8 cellular contexts compared by ENCODE assay signal in the genomic region with DNA sequence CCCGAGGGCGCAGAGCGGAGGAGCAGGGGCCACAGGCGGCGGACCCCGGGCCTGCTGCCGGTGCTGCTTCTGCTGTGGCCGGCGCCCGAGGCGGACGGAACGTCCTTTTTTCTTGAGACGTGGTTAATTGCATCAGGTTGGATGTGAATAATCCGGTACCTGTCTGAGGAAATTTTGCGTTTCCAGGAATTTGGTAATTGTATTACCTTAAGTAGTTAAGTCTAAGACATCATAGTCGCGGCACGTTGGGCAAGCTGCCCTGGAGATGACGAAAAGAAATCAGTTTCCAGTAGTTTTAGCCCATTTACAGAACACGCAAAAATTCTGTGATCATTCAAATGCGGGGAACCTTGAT. TPM values are rescaled to one million over a fixed set of nuclear protein-coding genes. Genes with fewer than 3 reads are reported as not detected.
DNase-seq lines count a peak whose midpoint lies in the region; ATAC-seq, FAIRE-seq and TF ChIP-seq lines count a peak whose summit lies in the region.

No MANE protein-coding gene starts in this region.

- TF ChIP-seq POLR2A in endothelial cell of umbilical vein (IDR thresholded peaks at IDR 0.05; ENCODE audit: low read depth, low read length): no peak

- peak overlapping the region; percentile 91 for H3K4me3 ChIP-seq in CD8-positive, alpha-beta T cell (ENCODE audit: low read depth, low read length)
- H3K4me3 ChIP-seq in OCI-LY1 (ENCODE audit: low read depth, low read length, poor library complexity, severe bottlenecking) (peak overlapping the region; percentile 95), endothelial cell of umbilical vein (replicated peaks in 1 of 3; ENCODE audit: insufficient read depth in 1 of 3, low read depth in 1 of 3, low read length in 3 of 3) (peak overlapping the region; percentile 68 to 98 (median 85)), neuron (ENCODE audit: low read length) (peak overlapping the region; percentile 71)

- peak overlapping the region; percentile 88 for H3K4me3 Mint-ChIP-seq in CD8-positive, alpha-beta T cell

- H2AFZ ChIP-seq in OCI-LY1 (ENCODE audit: low read length): no peak overlapping the region
- H2AFZ ChIP-seq in endothelial cell of umbilical vein (ENCODE audit: low read depth, low read length): peak overlapping the region; percentile 61
- H2AFZ ChIP-seq in neuron (ENCODE audit: low read depth, low read length): peak overlapping the region; percentile 30

- FAIRE-seq in endothelial cell of umbilical vein (lab: Jason Lieb, UNC): no peak

- peak overlapping the region; percentile 85 for H3K4me2 ChIP-seq in OCI-LY1 (ENCODE audit: low read length)
- peak overlapping the region; percentile 97 for H3K4me2 ChIP-seq in endothelial cell of umbilical vein (ENCODE audit: insufficient read depth, low read length)

- no peaks in the 10 kb centered on the region for H3K9me2 ChIP-seq in OCI-LY1 (ENCODE audit: low read depth, low read length)

- intact Hi-C loops in CD8-positive, alpha-beta T cell (cut with DNase I, micrococcal nuclease): loop anchor here (1.0 to 5.0 kb wide), 3 partner anchors 115 to 284 kb away; partner anchors contain the start of genes GUCD1 (in 1 of the 2) and SNRPD3 (in 1 of the 2)
- intact Hi-C loops in endothelial cell of umbilical vein (cut with micrococcal nuclease): loop anchor here (2.0 to 5.0 kb wide), 5 partner anchors 17 to 253 kb away; no protein-coding TSS in a partner anchor

- H3K27me3 Mint-ChIP-seq in CD8-positive, alpha-beta T cell (ENCODE audit: low read depth): no peaks in the 10 kb centered on the region

- H3K4me1 Mint-ChIP-seq in CD8-positive, alpha-beta T cell (ENCODE audit: low read depth): peaks cover 40% of the 10 kb centered on the region

- CTCF ChIA-PET in CD8-positive, alpha-beta T cell (lab: Charles Lee): interaction anchor here (1.7 kb wide), 1 partner anchor 96 kb away, joined by 4 read pairs; no protein-coding TSS in a partner anchor
- CTCF ChIA-PET in endothelial cell of umbilical vein (lab: Charles Lee): interaction anchor here (1.0 to 1.6 kb wide), 3 partner anchors 18 to 231 kb away, joined by 3 read pairs; no protein-coding TSS in a partner anchor

- H3K9ac ChIP-seq in OCI-LY1 (ENCODE audit: low read length): peak overlapping the region; percentile 97
- H3K9ac ChIP-seq in endothelial cell of umbilical vein (replicated peaks; ENCODE audit: extremely low read depth, insufficient read depth, low read length): peak overlapping the region; percentile 93

- no peaks in the 10 kb centered on the region for H3K27me3 ChIP-seq in CD8-positive, alpha-beta T cell (ENCODE audit: insufficient read depth, low read length)
- H3K27me3 ChIP-seq in OCI-LY1 (ENCODE audit: insufficient read depth, low read length): no peaks in the 10 kb centered on the region
- H3K27me3 ChIP-seq in endothelial cell of umbilical vein (ENCODE audit: control insufficient read depth in 2 of 2, insufficient read depth in 2 of 2, low read length in 2 of 2): no peaks in the 10 kb centered on the region
- H3K27me3 ChIP-seq in neuron (ENCODE audit: insufficient read depth, low read length): no peaks in the 10 kb centered on the region

- peak overlapping the region; percentile 84 for H3K27ac Mint-ChIP-seq in CD8-positive, alpha-beta T cell

- H3K27ac ChIP-seq in CD8-positive, alpha-beta T cell (ENCODE audit: low read depth, low read length): peak overlapping the region; percentile 75
- H3K27ac ChIP-seq in OCI-LY1 (ENCODE audit: low read depth, low read length, poor library complexity, severe bottlenecking) (peak overlapping the region; percentile 66), endothelial cell of umbilical vein (ENCODE audit: insufficient read depth, low read depth, low read length) (peak overlapping the region; percentile 70)

- ATAC-seq in CD8-positive, alpha-beta T cell: no peak
- no peak for ATAC-seq in GM21367 (IDR thresholded peaks at IDR 0.05; ENCODE audit: unreplicated experiment)
- no peak for ATAC-seq in HG03196 (IDR thresholded peaks at IDR 0.05; ENCODE audit: unreplicated experiment)

- H3K4me1 ChIP-seq in CD8-positive, alpha-beta T cell (ENCODE audit: insufficient read depth, low read length): peaks cover 19% of the 10 kb centered on the region
- H3K4me1 ChIP-seq in OCI-LY1 (ENCODE audit: insufficient read depth, low read length, severe bottlenecking): peaks cover 37% of the 10 kb centered on the region
- H3K4me1 ChIP-seq in endothelial cell of umbilical vein (ENCODE audit: control insufficient read depth, extremely low read depth, insufficient read depth, low read length): peaks cover 12% of the 10 kb centered on the region
- peaks cover 23% of the 10 kb centered on the region for H3K4me1 ChIP-seq in neuron (ENCODE audit: insufficient read depth, low read length)

- no peaks in the 10 kb centered on the region for H3K9me3 Mint-ChIP-seq in CD8-positive, alpha-beta T cell

- dilution Hi-C loops in endothelial cell of umbilical vein (cut with MboI; ENCODE audit: extremely low pct_ligation_motif_present, low sequenced_read_pairs): no loop called here

- peaks cover 2% of the 10 kb centered on the region for H3K36me3 Mint-ChIP-seq in CD8-positive, alpha-beta T cell

- no peaks in the 10 kb centered on the region for H4K20me1 ChIP-seq in OCI-LY1 (ENCODE audit: insufficient read depth, low read length)
- H4K20me1 ChIP-seq in endothelial cell of umbilical vein (replicated peaks; ENCODE audit: control insufficient read depth, extremely low read depth, insufficient read depth, low read length): no peaks in the 10 kb centered on the region

- no peaks in the 10 kb centered on the region for H3K36me3 ChIP-seq in CD8-positive, alpha-beta T cell (ENCODE audit: insufficient read depth, low read length)
- no peaks in the 10 kb centered on the region for H3K36me3 ChIP-seq in OCI-LY1 (ENCODE audit: insufficient read depth, low read length)
- no peaks in the 10 kb centered on the region for H3K36me3 ChIP-seq in endothelial cell of umbilical vein (ENCODE audit: control insufficient read depth in 2 of 2, extremely low read depth in 1 of 2, insufficient read depth in 2 of 2, low read length in 2 of 2)
- H3K36me3 ChIP-seq in neuron (ENCODE audit: insufficient read depth, low read length): no peaks in the 10 kb centered on the region

- H3F3A ChIP-seq in OCI-LY1 (ENCODE audit: insufficient read depth, low read length): no peaks in the 10 kb centered on the region

- peaks cover 47% of the 10 kb centered on the region for H3K79me2 ChIP-seq in OCI-LY1 (ENCODE audit: insufficient read depth, low read length)
- H3K79me2 ChIP-seq in endothelial cell of umbilical vein (ENCODE audit: control insufficient read depth, insufficient read depth, low read length): peaks cover 52% of the 10 kb centered on the region

- no peak for DNase-seq in CD8-positive, alpha-beta T cell
- DNase-seq in endothelial cell of umbilical vein (ENCODE audit: low read depth, low spot score): no peak
- DNase-seq in activated effector memory CD4-positive, alpha-beta T cell treated with anti-CD3 and anti-CD28 coated beads, Interleukin-2, amount 50 U/mL, for 16 hours: no peak
- no peak for DNase-seq in activated CD4-positive, alpha-beta T cell treated with anti-CD3 and anti-CD28 coated beads, Interleukin-2, amount 50 U/mL, for 1 hour

- TF ChIP-seq CTCF in CD8-positive, alpha-beta T cell (IDR thresholded peaks at IDR 0.05): no peak
- TF ChIP-seq CTCF in OCI-LY1 (IDR thresholded peaks at IDR 0.05; ENCODE audit: low read length) (no peak), endothelial cell of umbilical vein (IDR thresholded peaks at IDR 0.05; ENCODE audit: extremely low read depth in 1 of 2, insufficient read depth in 1 of 2, low read depth in 1 of 2, low read length in 2 of 2) (no peak)

- H3K9me1 ChIP-seq in endothelial cell of umbilical vein (replicated peaks; ENCODE audit: control insufficient read depth, extremely low read depth, insufficient read depth, low read length): no peaks in the 10 kb centered on the region

- H3K9me3 ChIP-seq in CD8-positive, alpha-beta T cell (ENCODE audit: low read length): no peaks in the 10 kb centered on the region
- H3K9me3 ChIP-seq in OCI-LY1 (ENCODE audit: low read length): no peaks in the 10 kb centered on the region
- no peaks in the 10 kb centered on the region for H3K9me3 ChIP-seq in endothelial cell of umbilical vein (replicated peaks; ENCODE audit: control insufficient read depth, insufficient read depth, low read length)
- H3K9me3 ChIP-seq in neuron (ENCODE audit: low read length): no peaks in the 10 kb centered on the region

- TSS peak; percentile 37 for BruUV-seq in endothelial cell of umbilical vein (replicated peaks; lab: Mats Ljungman, UMichigan)

- POLR2A ChIA-PET in CD8-positive, alpha-beta T cell (lab: Charles Lee): interaction anchor here (0.6 to 1.0 kb wide), 3 partner anchors 13 to 185 kb away, joined by 3 read pairs; no protein-coding TSS in a partner anchor
- POLR2A ChIA-PET in endothelial cell of umbilical vein (lab: Charles Lee): no interaction called here

TF ChIP-seq in endothelial cell of umbilical vein, 7 proteins besides CTCF, POLR2A, EP300 and RAD21:
- no peak for TF ChIP-seq JUN (IDR thresholded peaks at IDR 0.05; ENCODE audit: borderline replicate concordance, insufficient read depth, insufficient read length, low read depth)
- TF ChIP-seq POLR2AphosphoS5 (IDR thresholded peaks at IDR 0.05; ENCODE audit: insufficient read depth, low read depth, low read length): no peak

RNA-seq across cellular contexts. Expression of gene SPECC1L, which starts 0.8 kb away (rescaled TPM):
- total RNA-seq in CD8-positive, alpha-beta T cell: 10 to 100 TPM; 24.7 to 28.6 TPM
- total RNA-seq in endothelial cell of umbilical vein: 63.2 and 79.3 TPM in 2 replicates
- 18.8 and 22.8 TPM in 2 replicates for polyA plus RNA-seq in endothelial cell of umbilical vein
- polyA plus RNA-seq in endothelial cell of umbilical vein (2011; cell fraction: cytosol; rRNA removed): 25.7 and 26.4 TPM in 2 replicates
- polyA plus RNA-seq in endothelial cell of umbilical vein (2011; cell fraction: nucleus; rRNA removed): 52.7 and 57.4 TPM in 2 replicates
- 29.0 and 36.1 TPM in 2 replicates for polyA plus RNA-seq in endothelial cell of umbilical vein (2012)
- 51.1 and 60.3 TPM in 2 replicates for polyA minus RNA-seq in endothelial cell of umbilical vein
- 15.2 TPM for polyA minus RNA-seq in endothelial cell of umbilical vein (2011; cell fraction: cytosol; rRNA and poly(A)+ RNA removed)
- polyA minus RNA-seq in endothelial cell of umbilical vein (2011; cell fraction: nucleus; rRNA and poly(A)+ RNA removed): 55.3 and 60.1 TPM in 2 replicates

RNA-seq across cellular contexts. Expression of gene GGT5, which starts 26.5 kb away (rescaled TPM):
- not detected for total RNA-seq in CD8-positive, alpha-beta T cell
- total RNA-seq in endothelial cell of umbilical vein: 35.1 and 45.9 TPM in 2 replicates
- 293 and 501 TPM in 2 replicates for polyA plus RNA-seq in endothelial cell of umbilical vein
- polyA plus RNA-seq in endothelial cell of umbilical vein (2011; cell fraction: cytosol; rRNA removed): 87.8 and 97.1 TPM in 2 replicates
- polyA plus RNA-seq in endothelial cell of umbilical vein (2011; cell fraction: nucleus; rRNA removed): 197 and 275 TPM in 2 replicates
- 84.1 and 102 TPM in 2 replicates for polyA plus RNA-seq in endothelial cell of umbilical vein (2012)
- 197 and 218 TPM in 2 replicates for polyA minus RNA-seq in endothelial cell of umbilical vein
- polyA minus RNA-seq in endothelial cell of umbilical vein (2011; cell fraction: cytosol; rRNA and poly(A)+ RNA removed): not detected
- polyA minus RNA-seq in endothelial cell of umbilical vein (2011; cell fraction: nucleus; rRNA and poly(A)+ RNA removed): 68.1 and 104 TPM in 2 replicates

Comparison
In these comparisons a context has a peak if more than half of its experiments do, and no peak if none do; other contexts are left out.
1. RNA of gene GGT5, which starts 26.5 kb away (total RNA-seq): 35.1 to 45.9 TPM in endothelial cell of umbilical vein; not detected in CD8-positive, alpha-beta T cell; every median in the first group is over 10 times any median in the second.
2. Peak in every context shown above with its lines, with median percentiles within 50 percentile points of each other: H3K27ac ChIP-seq and H3K4me3 ChIP-seq.